28 cellular contexts compared by ENCODE assay signal in the genomic region with DNA sequence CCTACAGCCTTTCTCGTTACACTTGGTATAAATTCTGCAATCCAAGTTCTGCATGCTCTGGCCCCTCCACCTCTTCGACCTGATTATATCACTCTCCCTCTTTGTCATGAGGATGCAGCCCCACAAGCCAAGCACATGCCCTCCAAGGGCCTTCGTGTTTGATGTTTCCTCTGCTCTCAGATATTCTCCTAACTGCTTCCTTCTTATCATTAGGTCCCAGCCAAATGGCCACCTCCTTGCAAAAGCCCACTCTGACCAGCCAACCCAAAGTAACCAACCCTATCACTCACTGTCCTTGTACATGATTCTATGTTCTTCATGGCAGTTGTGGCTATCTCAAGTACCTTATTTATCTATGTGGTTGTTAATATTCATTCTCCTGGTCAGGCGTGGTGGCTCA. TPM values are rescaled to one million over a fixed set of nuclear protein-coding genes. Genes with fewer than 3 reads are reported as not detected.
"Had no signal": no experiment of that assay in that cellular context is flagged by ENCODE, and none has a peak within 500 bp of the region (broad histone marks: within the 10 kb centered on the region; RNA-seq: fewer than 3 reads in every experiment).

No MANE protein-coding gene starts in this region.

- H3K4me1 ChIP-seq: left ventricle myocardium inferior, right atrium auricular region, right lobe of liver, tibial nerve, uterus had no signal

- ATAC-seq: mucosa of descending colon; naive thymus-derived CD4-positive, alpha-beta T cell; natural killer cell treated with Interleukin-12 subunit alpha and Interleukin-12 subunit beta and Interleukin-15 and Interleukin-18, amount 100 ng/mL, for 72 hours; right lobe of liver; stimulated activated memory B cell treated with anti-CD40 and anti-IgM and Interleukin-4, amounts not matched to agents 10 μg/mL and 1 μg/mL and 100 μg/mL, for 72 hours; stimulated activated naive CD8-positive, alpha-beta T cell treated with anti-CD3 and anti-CD28 coated beads, Interleukin-15, amount 100 ng/mL, for 72 hours had no signal

- H3K4me1 Mint-ChIP-seq: naive thymus-derived CD4-positive, alpha-beta T cell; stimulated activated memory B cell treated with anti-CD40 and anti-IgM and Interleukin-4, amounts not matched to agents 10 μg/mL and 1 μg/mL and 100 μg/mL, for 72 hours; stimulated activated naive CD8-positive, alpha-beta T cell treated with anti-CD3 and anti-CD28 coated beads, Interleukin-15, amount 100 ng/mL, for 72 hours had no signal

- H3K9me3 Mint-ChIP-seq: natural killer cell treated with Interleukin-12 subunit alpha and Interleukin-12 subunit beta and Interleukin-15 and Interleukin-18, amount 100 ng/mL, for 72 hours; stimulated activated naive CD8-positive, alpha-beta T cell treated with anti-CD3 and anti-CD28 coated beads, Interleukin-15, amount 100 ng/mL, for 72 hours; type B pancreatic cell had no signal

- H3K27me3 ChIP-seq: ovary, right atrium auricular region, right lobe of liver, tibial nerve, uterus had no signal

- H3K4me2 ChIP-seq: smooth muscle cell had no signal

- H3K4me3 ChIP-seq: left ventricle myocardium inferior, lung, mucosa of descending colon, ovary, right atrium auricular region, right lobe of liver, smooth muscle cell, tibial nerve, uterus had no signal

- H3K9me3 ChIP-seq: mucosa of descending colon, ovary, right atrium auricular region, right lobe of liver, tibial nerve, uterus had no signal

- H3K27ac ChIP-seq: left ventricle myocardium inferior, ovary, right atrium auricular region, right lobe of liver, tibial nerve, uterus had no signal

- H3K27ac Mint-ChIP-seq: natural killer cell treated with Interleukin-12 subunit alpha and Interleukin-12 subunit beta and Interleukin-15 and Interleukin-18, amount 100 ng/mL, for 72 hours; progenitor cell of endocrine pancreas; stimulated activated memory B cell treated with anti-CD40 and anti-IgM and Interleukin-4, amounts not matched to agents 10 μg/mL and 1 μg/mL and 100 μg/mL, for 72 hours; stimulated activated naive CD8-positive, alpha-beta T cell treated with anti-CD3 and anti-CD28 coated beads, Interleukin-15, amount 100 ng/mL, for 72 hours had no signal

- H3K4me3 Mint-ChIP-seq: naive thymus-derived CD4-positive, alpha-beta T cell; natural killer cell treated with Interleukin-12 subunit alpha and Interleukin-12 subunit beta and Interleukin-15 and Interleukin-18, amount 100 ng/mL, for 72 hours; stimulated activated memory B cell treated with anti-CD40 and anti-IgM and Interleukin-4, amounts not matched to agents 10 μg/mL and 1 μg/mL and 100 μg/mL, for 72 hours; stimulated activated naive CD8-positive, alpha-beta T cell treated with anti-CD3 and anti-CD28 coated beads, Interleukin-15, amount 100 ng/mL, for 72 hours; type B pancreatic cell had no signal

- H3K36me3 Mint-ChIP-seq: naive thymus-derived CD4-positive, alpha-beta T cell; natural killer cell treated with Interleukin-12 subunit alpha and Interleukin-12 subunit beta and Interleukin-15 and Interleukin-18, amount 100 ng/mL, for 72 hours; stimulated activated memory B cell treated with anti-CD40 and anti-IgM and Interleukin-4, amounts not matched to agents 10 μg/mL and 1 μg/mL and 100 μg/mL, for 72 hours; type B pancreatic cell had no signal

- H3K36me3 ChIP-seq: left ventricle myocardium inferior, ovary, right atrium auricular region, right lobe of liver, tibial nerve, uterus had no signal

- DNase-seq: left ventricle myocardium inferior; midbrain; mucosa of descending colon; naive thymus-derived CD4-positive, alpha-beta T cell; ovary; right lobe of liver; stimulated activated CD4-positive, alpha-beta T cell treated with anti-CD3 and anti-CD28 coated beads, Interleukin-1b, Interleukin-23, amount 100 ng/mL, for 48 hours; stimulated activated CD4-positive, alpha-beta T cell treated with anti-CD3 and anti-CD28 coated beads, Interleukin-2, amount 100 ng/mL, for 48 hours; stimulated activated CD4-positive, alpha-beta T cell treated with anti-CD3 and anti-CD28 coated beads, Interleukin-4, amount 100 ng/mL, for 4 hours; stimulated activated CD8-positive, alpha-beta memory T cell treated with anti-CD3 and anti-CD28 coated beads, Interleukin-4, amount 100 ng/mL, for 48 hours; stimulated activated naive CD4-positive, alpha-beta T cell treated with Interleukin-2 at 50 U/mL for 16 hours; stimulated activated naive CD8-positive, alpha-beta T cell treated with anti-CD3 and anti-CD28 coated beads, Interleukin-15, amount 100 ng/mL, for 72 hours; substantia nigra; uterus had no signal

RNA-seq across cellular contexts. Expression of gene LRRC55, which starts 38.3 kb away (rescaled TPM):
- total RNA-seq: mesenteric fat pad; myocyte; naive thymus-derived CD4-positive, alpha-beta T cell; natural killer cell treated with Interleukin-12 subunit alpha and Interleukin-12 subunit beta and Interleukin-15 and Interleukin-18, amount 100 ng/mL, for 72 hours; omental fat pad; pulmonary artery endothelial cell; renal cortical epithelial cell; right atrium auricular region; smooth muscle cell; tibial nerve; ureter had no signal
- polyA plus RNA-seq: naive thymus-derived CD4-positive, alpha-beta T cell had no signal
